Comparison of ENCODE assay signal across 8 cellular contexts in the genomic region with DNA sequence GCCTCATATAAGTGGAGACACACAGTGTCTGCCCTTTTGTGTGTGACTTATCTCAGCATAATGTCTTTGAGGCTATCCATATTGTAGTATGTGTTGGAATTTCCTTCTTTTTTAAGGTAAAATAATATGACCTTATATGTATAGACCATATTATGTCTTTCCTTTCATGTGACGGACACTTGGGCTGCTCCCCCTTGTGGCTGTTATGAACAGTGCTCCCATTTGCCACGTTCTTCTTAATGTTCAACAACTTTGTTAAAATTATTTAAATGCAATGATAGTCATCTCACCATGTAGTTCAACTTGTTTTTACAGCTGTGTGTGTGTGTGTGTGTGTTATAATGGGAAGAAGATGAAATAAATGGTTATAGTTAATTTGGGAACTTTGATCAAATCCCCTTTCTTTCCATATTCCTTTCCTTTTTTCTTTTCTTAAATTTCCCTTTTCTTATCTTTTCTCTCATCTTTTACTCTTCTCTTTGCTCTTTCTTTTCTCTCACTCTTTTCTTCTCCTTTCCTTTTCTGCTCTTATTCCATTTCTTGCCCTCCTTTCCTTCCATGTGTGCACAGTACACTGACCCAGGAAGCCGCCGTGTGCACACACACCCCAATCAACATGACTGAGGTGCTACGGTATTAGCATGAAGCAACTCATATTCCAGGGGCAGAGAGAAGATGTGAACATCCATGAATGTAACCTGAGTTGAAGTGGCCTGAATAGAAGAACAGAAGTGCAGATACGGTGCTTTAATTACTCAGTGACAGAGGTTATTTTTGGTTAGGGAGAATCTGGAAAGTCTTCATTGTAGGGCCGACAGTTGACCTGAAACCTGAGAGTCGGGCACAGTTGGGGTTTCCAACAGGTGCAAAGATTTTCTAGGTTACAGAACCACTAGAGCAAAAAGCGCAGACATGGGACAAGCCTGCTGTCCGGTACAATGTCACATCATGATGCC.
DNase-seq lines count a peak whose midpoint lies in the region; ATAC-seq and TF ChIP-seq lines count a peak whose summit lies in the region.

No MANE protein-coding gene starts in this region.

- H3K27me3 ChIP-seq in right lobe of liver, result no peaks in the 10 kb centered on the region

- peak; percentile 61 to 69 (median 64) for ATAC-seq in right lobe of liver
- ATAC-seq in GM19455 (IDR thresholded peaks at IDR 0.05; ENCODE audit: unreplicated experiment), result no peak

- TF ChIP-seq POLR2A in right lobe of liver (IDR thresholded peaks at IDR 0.05), result no peak

- H3K27ac ChIP-seq in right lobe of liver, result no peak overlapping the region

- H3K4me1 ChIP-seq in right lobe of liver, result no peaks in the 10 kb centered on the region

- H3K4me3 ChIP-seq in cardiac fibroblast (replicated peaks in 1 of 2; ENCODE audit: low read depth in 2 of 2, low read length in 2 of 2) (no peak overlapping the region), right lobe of liver (no peak overlapping the region)

- H3K9me3 ChIP-seq in right lobe of liver, result no peaks in the 10 kb centered on the region

- intact Hi-C loops in right lobe of liver (cut with DNase I), result no loop called here

- 60% methylated on average over 10 of the region's 10 CpGs for WGBS in right lobe of liver (ENCODE audit: insufficient coverage, low coverage, low lambda C conversion rate, missing lambda C conversion rate)

- no peaks in the 10 kb centered on the region for H3K36me3 ChIP-seq in right lobe of liver

- peak; percentile 10 to 76 (median 60) for DNase-seq in NCI-H1417 (lab: John Stamatoyannopoulos, UW)
- no peak for DNase-seq in NCI-H1417 treated with DMSO at 0.1 percent for 48 hours (lab: John Stamatoyannopoulos, UW)
- peak; percentile 20 for DNase-seq in HuH-7.5 (ENCODE audit: low spot score)
- DNase-seq in SW480 (ENCODE audit: low spot score), result peak; percentile 58
- peak; percentile 63 to 76 for DNase-seq in cardiac fibroblast (ENCODE audit: low read depth in 2 of 2)
- DNase-seq in right lobe of liver, result no peak
- DNase-seq in stimulated activated CD8-positive, alpha-beta memory T cell treated with anti-CD3 and anti-CD28 coated beads, Interleukin-4, amount 100 ng/mL, for 48 hours, result peak; percentile 54

- TF ChIP-seq CTCF in cardiac fibroblast (IDR thresholded peaks at IDR 0.05; ENCODE audit: low read depth, low read length), result peak; percentile 80
- TF ChIP-seq CTCF in right lobe of liver (IDR thresholded peaks at IDR 0.05), result peak; percentile 66 to 81 (median 80)

Comparison
In these comparisons a context has a peak if more than half of its experiments do, and no peak if none do; other contexts are left out.
1. DNase-seq: peak in NCI-H1417 (3 of 3), HuH-7.5 (single experiment), SW480 (single experiment), cardiac fibroblast (2 of 2) and stimulated activated CD8-positive, alpha-beta memory T cell treated with anti-CD3 and anti-CD28 coated beads, Interleukin-4, amount 100 ng/mL, for 48 hours (single experiment); none in NCI-H1417 treated with DMSO at 0.1 percent for 48 hours (single experiment) and right lobe of liver (0 of 3).